36 cellular contexts compared by ENCODE assay signal in genomic region chr10:59167512-59167911, GRCh38. TPM values are rescaled to one million over a fixed set of nuclear protein-coding genes. Genes with fewer than 3 reads are reported as not detected.
"Had no signal": no experiment of that assay in that cellular context is flagged by ENCODE, and none has a peak within 500 bp of the region (broad histone marks: within the 10 kb centered on the region; RNA-seq: fewer than 3 reads in every experiment).

No MANE protein-coding gene starts in this region.

- ATAC-seq: activated naive CD4-positive, alpha-beta T cell treated with anti-CD3 and anti-CD28 coated beads, Interleukin-2, amount 50 U/mL, for 72 hours; activated naive CD8-positive, alpha-beta T cell treated with anti-CD3 and anti-CD28 coated beads, Interleukin-2, amount 50 U/mL, for 24 hours; activated T-cell treated with anti-CD3 and anti-CD28 coated beads, Interleukin-2, amount 50 U/mL, for 4 hours; activated T-cell treated with anti-CD3 and anti-CD28 coated beads, Interleukin-2, amount 50 U/mL, for 72 hours; activated T-helper 17 cell treated with anti-CD3 and anti-CD28 coated beads, Interleukin-2, amount 50 U/mL, for 72 hours; body of pancreas had no signal

- H3K27ac ChIP-seq: adrenal gland, ascending aorta, body of pancreas, brain microvascular endothelial cell, breast epithelium, cardiac muscle cell had no signal

- H3K36me3 ChIP-seq: adrenal gland, ascending aorta, brain microvascular endothelial cell, breast epithelium, cardiac muscle cell had no signal

- H3K27me3 ChIP-seq: adrenal gland, ascending aorta, body of pancreas, brain microvascular endothelial cell, breast epithelium had no signal

- H3K4me3 ChIP-seq: adrenal gland, ascending aorta, body of pancreas, breast epithelium, cardiac muscle cell had no signal

- FAIRE-seq: astrocyte, bronchial epithelial cell had no signal

- H3K4me1 ChIP-seq: adrenal gland, ascending aorta, body of pancreas, breast epithelium had no signal

- H3K9me3 ChIP-seq: adrenal gland, ascending aorta, body of pancreas, breast epithelium had no signal

- DNase-seq: activated effector memory CD4-positive, alpha-beta T cell treated with anti-CD3 and anti-CD28 coated beads, Interleukin-2, amount 50 U/mL, for 16 hours; activated effector memory CD4-positive, alpha-beta T cell treated with Interleukin-2 at 50 U/mL for 16 hours; activated gamma-delta T cell; activated gamma-delta T cell treated with Interleukin-2 at 50 U/mL for 16 hours; activated naive CD4-positive, alpha-beta T cell; activated naive CD4-positive, alpha-beta T cell treated with anti-CD3 and anti-CD28 coated beads for 36 hours; activated naive CD4-positive, alpha-beta T cell treated with anti-CD3 and anti-CD28 coated beads, Interleukin-2, amount 10 ng/mL, durations not matched to agents 7 days and 5 days; activated naive CD4-positive, alpha-beta T cell treated with anti-CD3 and anti-CD28 coated beads, Interleukin-2, amount 50 U/mL, for 16 hours; activated naive CD4-positive, alpha-beta T cell treated with Interleukin-2 at 50 U/mL for 16 hours; activated naive CD8-positive, alpha-beta T cell treated with anti-CD3 and anti-CD28 coated beads for 36 hours; activated naive CD8-positive, alpha-beta T cell treated with anti-CD3 and anti-CD28 coated beads, Interleukin-2, amount 10 ng/mL, durations not matched to agents 7 days and 5 days; activated naive CD8-positive, alpha-beta T cell treated with anti-CD3 and anti-CD28 coated beads, Interleukin-2, amount 50 U/mL, for 24 hours; activated T-cell treated with anti-CD3 and anti-CD28 coated beads, Interleukin-2, amount 50 U/mL, for 1 hour; activated T-cell treated with anti-CD3 and anti-CD28 coated beads, Interleukin-2, amount 50 U/mL, for 24 hours; activated T-cell treated with anti-CD3 and anti-CD28 coated beads, Interleukin-2, amount 50 U/mL, for 4 hours; activated T-cell treated with anti-CD3 and anti-CD28 coated beads, Interleukin-2, amount 50 U/mL, for 48 hours; activated T-cell treated with anti-CD3 and anti-CD28 coated beads, Interleukin-2, amount 50 U/mL, for 72 hours; adrenal gland; amniotic stem cell; amygdala; anterior cingulate cortex; aorta; body of pancreas; brain microvascular endothelial cell; caudate nucleus; central memory CD4-positive, alpha-beta T cell; cerebellar nuclear complex had no signal

RNA-seq across cellular contexts. Expression of gene PHYHIPL, which starts 8.9 kb away (rescaled TPM):
- total RNA-seq: activated naive CD4-positive, alpha-beta T cell treated with anti-CD3 and anti-CD28 coated beads for 36 hours; activated naive CD4-positive, alpha-beta T cell treated with anti-CD3 and anti-CD28 coated beads, Interleukin-2, amount 50 U/mL, for 72 hours; activated naive CD8-positive, alpha-beta T cell treated with anti-CD3 and anti-CD28 coated beads for 36 hours; activated naive CD8-positive, alpha-beta T cell treated with anti-CD3 and anti-CD28 coated beads, Interleukin-2, amount 10 ng/mL, durations not matched to agents 7 days and 5 days; activated T-cell treated with anti-CD3 and anti-CD28 coated beads, Interleukin-2, amount 50 U/mL, for 4 hours; activated T-cell treated with anti-CD3 and anti-CD28 coated beads, Interleukin-2, amount 50 U/mL, for 72 hours; activated T-helper 1 cell treated with anti-CD3 and anti-CD28 coated beads, Interleukin-12 subunit alpha, Interleukin-12 subunit beta, Interleukin-2, Interleukin-4 antibody, amounts not matched to agents 30 ng/mL and 10 ng/mL and 1 ng/mL, durations not matched to agents 14 hours and 24 hours and 36 hours; activated T-helper 17 cell treated with anti-CD3 and anti-CD28 coated beads, Interleukin-2, amount 50 U/mL, for 72 hours; activated T-helper 2 cell treated with anti-CD3 and anti-CD28 coated beads, Interferon-gamma antibody, Interleukin-2, Interleukin-4, amounts not matched to agents 10 μg/mL and 5 μg/mL and 100 μg/mL, durations not matched to agents 14 hours and 24 hours and 36 hours; ascending aorta; bronchial epithelial cell; cardiac muscle cell had no signal
